In genomic region chr1:167934407-167935251, GRCh38 we compare ENCODE assay signal across 8 cellular contexts. TPM values are rescaled to one million over a fixed set of nuclear protein-coding genes. Genes with fewer than 3 reads are reported as not detected.
DNase-seq lines count a peak whose midpoint lies in the region; ATAC-seq and TF ChIP-seq lines count a peak whose summit lies in the region.

No MANE protein-coding gene starts in this region.

- peak overlapping the region; percentile 99 for H3K27ac Mint-ChIP-seq in CD4-positive, alpha-beta T cell
- peak overlapping the region; percentile 99 for H3K27ac Mint-ChIP-seq in activated naive CD8-positive, alpha-beta T cell
- peak overlapping the region; percentile 93 to 99 (median 97) for H3K27ac Mint-ChIP-seq in immature natural killer cell

- H3K4me3 ChIP-seq in HL-60 (replicated peaks; ENCODE audit: insufficient read depth, low read length) = peak overlapping the region; percentile 83
- peak overlapping the region; percentile 94 to 98 (median 96) for H3K4me3 ChIP-seq in subcutaneous abdominal adipose tissue (ENCODE audit: low read depth in 1 of 5, low read length in 5 of 5)

- intact Hi-C loops in CD4-positive, alpha-beta T cell (cut with DNase I, micrococcal nuclease) = loop anchor here (5.0 to 10.0 kb wide), 9 partner anchors 130 to 1960 kb away; partner anchors contain the start of genes POU2F1 (in 2 of the 2), METTL18 (in 1 of the 2), SCYL3 (in 1 of the 2) and TADA1 (in 1 of the 2)

- H3K4me3 Mint-ChIP-seq in CD4-positive, alpha-beta T cell = peak overlapping the region; percentile 94
- H3K4me3 Mint-ChIP-seq in activated naive CD8-positive, alpha-beta T cell = peak overlapping the region; percentile 99
- peak overlapping the region; percentile 95 to 98 (median 97) for H3K4me3 Mint-ChIP-seq in immature natural killer cell

- POLR2A ChIA-PET in CD4-positive, alpha-beta T cell (lab: Charles Lee) = interaction anchor here (0.6 to 2.4 kb wide), 13 partner anchors 11 to 1058 kb away, joined by 3 to 16 read pairs (median 5); partner anchors contain the start of genes ADCY10, POU2F1, SFT2D2 and TADA1

- no peak for DNase-seq in CD4-positive, alpha-beta T cell
- DNase-seq in HL-60 (ENCODE audit: low read depth in 1 of 2, low spot score in 1 of 2) = no peak
- DNase-seq in immature natural killer cell = no peak
- DNase-seq in C1 segment of cervical spinal cord (lab: John Stamatoyannopoulos, UW) = no peak

- CTCF ChIA-PET in CD4-positive, alpha-beta T cell (lab: Charles Lee) = no interaction called here

- no peak for TF ChIP-seq CTCF in CD4-positive, alpha-beta T cell (IDR thresholded peaks at IDR 0.05)
- no peak for TF ChIP-seq CTCF in HL-60 (IDR thresholded peaks at IDR 0.05; ENCODE audit: insufficient read depth, low read length)

- H3K36me3 Mint-ChIP-seq in CD4-positive, alpha-beta T cell (ENCODE audit: low read depth) = peaks cover 23% of the 10 kb centered on the region
- no peaks in the 10 kb centered on the region for H3K36me3 Mint-ChIP-seq in activated naive CD8-positive, alpha-beta T cell
- no peaks in the 10 kb centered on the region for H3K36me3 Mint-ChIP-seq in immature natural killer cell

- H3K4me1 Mint-ChIP-seq in CD4-positive, alpha-beta T cell (ENCODE audit: low read depth) = peaks cover 57% of the 10 kb centered on the region
- peaks cover 47% of the 10 kb centered on the region for H3K4me1 Mint-ChIP-seq in activated naive CD8-positive, alpha-beta T cell (ENCODE audit: low read depth)
- H3K4me1 Mint-ChIP-seq in immature natural killer cell = peaks cover 34 to 38% of the 10 kb centered on the region in 2 donors

- H3K36me3 ChIP-seq in subcutaneous abdominal adipose tissue (ENCODE audit: control insufficient read depth in 5 of 5, insufficient read depth in 5 of 5, low read length in 5 of 5) = no peaks in the 10 kb centered on the region

- H3K9me3 Mint-ChIP-seq in CD4-positive, alpha-beta T cell = no peaks in the 10 kb centered on the region
- H3K9me3 Mint-ChIP-seq in activated naive CD8-positive, alpha-beta T cell (ENCODE audit: low read depth) = no peaks in the 10 kb centered on the region
- H3K9me3 Mint-ChIP-seq in immature natural killer cell = no peaks in the 10 kb centered on the region

- H3K27me3 Mint-ChIP-seq in CD4-positive, alpha-beta T cell = no peaks in the 10 kb centered on the region
- H3K27me3 Mint-ChIP-seq in activated naive CD8-positive, alpha-beta T cell = no peaks in the 10 kb centered on the region
- peaks cover 16 to 20% (median 17%) of the 10 kb centered on the region in 3 donors for H3K27me3 Mint-ChIP-seq in immature natural killer cell (ENCODE audit: low read depth in 3 of 3)

- H3K27ac ChIP-seq in CD4-positive, alpha-beta T cell (ENCODE audit: low read depth, low read length) = peak overlapping the region; percentile 77
- H3K27ac ChIP-seq in HL-60 (replicated peaks) (peak overlapping the region; percentile 100), subcutaneous abdominal adipose tissue (ENCODE audit: low read depth, low read length) (peak overlapping the region; percentile 97)

- no peaks in the 10 kb centered on the region for H3K9me3 ChIP-seq in CD4-positive, alpha-beta T cell (ENCODE audit: control insufficient read depth, low read length)
- H3K9me3 ChIP-seq in subcutaneous abdominal adipose tissue (ENCODE audit: control insufficient read depth in 5 of 5, low read length in 5 of 5) = no peaks in the 10 kb centered on the region

- peaks cover 0 to 46% (median 36%) of the 10 kb centered on the region in 5 donors for H3K4me1 ChIP-seq in subcutaneous abdominal adipose tissue (ENCODE audit: control insufficient read depth in 5 of 5, insufficient read depth in 5 of 5, low read length in 5 of 5)

- no peak for ATAC-seq in CD4-positive, alpha-beta T cell (ENCODE audit: poor library complexity)
- ATAC-seq in GM18498 (IDR thresholded peaks at IDR 0.05; ENCODE audit: unreplicated experiment) = no peak
- ATAC-seq in GM18907 (IDR thresholded peaks at IDR 0.05; ENCODE audit: unreplicated experiment) = no peak

- peak overlapping the region; percentile 91 to 99 (median 97) for H3K9ac ChIP-seq in subcutaneous abdominal adipose tissue (ENCODE audit: low read length in 5 of 5)

- H3K27me3 ChIP-seq in CD4-positive, alpha-beta T cell (ENCODE audit: control insufficient read depth, insufficient read depth, low read length) = no peaks in the 10 kb centered on the region
- no peaks in the 10 kb centered on the region for H3K27me3 ChIP-seq in HL-60 (ENCODE audit: insufficient read depth, poor library complexity, severe bottlenecking)
- no peaks in the 10 kb centered on the region for H3K27me3 ChIP-seq in subcutaneous abdominal adipose tissue (ENCODE audit: control insufficient read depth in 5 of 5, insufficient read depth in 4 of 5, low read length in 5 of 5)

RNA-seq across cellular contexts. Expression of gene DCAF6, which starts 1.9 kb away (rescaled TPM):
- 10 to 100 TPM; 13.3 to 13.6 TPM for total RNA-seq in CD4-positive, alpha-beta T cell
- 10 to 100 TPM in 2 of 3 donors, 1 to 10 TPM in 1; 9.6 to 13.6 (median 10.3) TPM for polyA plus RNA-seq in immature natural killer cell

RNA-seq across cellular contexts. Expression of gene MPC2, which starts 2.2 kb away (rescaled TPM):
- total RNA-seq in CD4-positive, alpha-beta T cell = 10 to 100 TPM; 54.4 to 54.8 TPM
- 100 to 1,000 TPM in 2 of 3 donors, 10 to 100 TPM in 1; 76.5 to 119 (median 104) TPM for polyA plus RNA-seq in immature natural killer cell

RNA-seq across cellular contexts. Expression of gene ADCY10, which starts 20.7 kb away (rescaled TPM):
- total RNA-seq in CD4-positive, alpha-beta T cell = under 1 TPM; 0.11 to 0.52 TPM
- polyA plus RNA-seq in immature natural killer cell = not detected
